1 cellular context compared by ENCODE assay signal in the genomic region with DNA sequence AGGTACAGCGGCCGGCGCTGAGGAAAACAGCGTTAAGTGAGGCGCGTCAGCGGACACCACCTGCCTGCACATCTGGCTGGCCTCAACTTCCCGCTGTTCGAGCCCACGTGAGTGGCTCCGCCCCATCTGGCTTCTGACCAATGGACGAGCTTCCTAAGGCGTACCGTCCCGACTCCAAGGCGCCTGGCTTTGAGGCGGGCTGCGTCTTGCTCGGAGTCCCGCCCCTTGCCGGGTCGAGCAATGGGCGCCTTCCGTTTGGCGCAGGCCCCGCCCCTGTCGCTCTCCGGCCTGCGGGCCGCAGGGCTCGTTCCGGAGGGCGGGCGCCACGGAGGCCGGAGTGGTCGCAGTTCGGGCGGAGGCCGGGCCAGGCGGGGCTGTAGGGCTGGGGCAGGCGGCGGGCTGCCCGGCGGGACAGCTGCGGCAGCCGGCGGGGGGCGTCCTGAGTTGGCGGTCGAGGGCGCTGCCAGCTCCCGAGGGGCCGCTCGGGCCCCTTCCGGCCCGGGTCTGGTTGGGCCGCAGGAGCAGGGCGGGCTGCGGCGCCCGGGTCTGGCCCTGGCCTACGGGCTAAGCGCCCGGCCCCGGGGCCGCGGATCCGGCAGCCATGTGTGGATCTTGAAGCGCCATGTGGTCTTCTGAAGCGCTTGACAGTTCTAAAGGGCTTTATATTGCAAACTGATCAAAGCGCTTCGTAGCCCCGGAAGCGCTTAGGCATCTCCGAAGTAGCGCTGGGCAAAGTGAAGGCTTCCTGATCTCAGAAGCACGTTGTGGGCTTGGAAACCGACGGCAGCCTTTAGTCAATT.
TF ChIP-seq lines count a peak whose summit lies in the region.

Gene TATDN2, plus strand, starts transcription at position 276 of the 800 bp plus-strand sequence. CDS start 742 bp downstream, outside the sequence.

TF ChIP-seq in WTC11, 78 proteins besides CTCF, POLR2A, EP300 and RAD21 (continued from another document and continues in another):
- TF ChIP-seq MLX (CRISPR knock-in tag; IDR thresholded peaks at IDR 0.05) (no peak), GRHL2 (CRISPR knock-in tag; IDR thresholded peaks at IDR 0.05; ENCODE audit: insufficient replicate concordance, severe bottlenecking) (no peak), RELA (CRISPR knock-in tag; IDR thresholded peaks at IDR 0.05; ENCODE audit: borderline replicate concordance) (peak; percentile 76; the same call in 1 of the 2 replicates), KAT7 (CRISPR knock-in tag; IDR thresholded peaks at IDR 0.05; ENCODE audit: borderline replicate concordance) (no peak), SOX15 (CRISPR knock-in tag; IDR thresholded peaks at IDR 0.05) (no peak), MXD4 (CRISPR knock-in tag; IDR thresholded peaks at IDR 0.05; ENCODE audit: borderline replicate concordance) (no peak), FOXJ3 (CRISPR knock-in tag; IDR thresholded peaks at IDR 0.05; ENCODE audit: borderline replicate concordance) (no peak), ZSCAN18 (CRISPR knock-in tag; IDR thresholded peaks at IDR 0.05) (no peak), NR2C2 (CRISPR knock-in tag; IDR thresholded peaks at IDR 0.05) (no peak), ZNF232 (CRISPR knock-in tag; IDR thresholded peaks at IDR 0.05) (peak; percentile 88; the same call in 1 of the 2 replicates), TP53 (CRISPR knock-in tag; IDR thresholded peaks at IDR 0.05) (peak; percentile 80), IRF2 (CRISPR knock-in tag; IDR thresholded peaks at IDR 0.05; ENCODE audit: borderline replicate concordance, low read depth) (no peak), ZNF423 (CRISPR knock-in tag; IDR thresholded peaks at IDR 0.05) (no peak), ATF1 (CRISPR knock-in tag; IDR thresholded peaks at IDR 0.05) (0 out of 2 replicates have a peak, but pooled peaks have one; percentile 10), FOXK1 (CRISPR knock-in tag; IDR thresholded peaks at IDR 0.05) (peak; percentile 94), NR1H2 (CRISPR knock-in tag; IDR thresholded peaks at IDR 0.05) (no peak), ZNF219 (CRISPR knock-in tag; IDR thresholded peaks at IDR 0.05; ENCODE audit: borderline replicate concordance) (no peak), ATF3 (CRISPR knock-in tag; conservative IDR thresholded peaks at IDR 0.05) (no peak), SMAD4 (CRISPR knock-in tag; IDR thresholded peaks at IDR 0.05) (no peak), TEAD4 (CRISPR knock-in tag; IDR thresholded peaks at IDR 0.05) (no peak), ELF4 (CRISPR knock-in tag; IDR thresholded peaks at IDR 0.05; ENCODE audit: low read depth) (no peak), HMGA2 (CRISPR knock-in tag; IDR thresholded peaks at IDR 0.05) (no peak), ZBTB43 (CRISPR knock-in tag; IDR thresholded peaks at IDR 0.05) (peak; percentile 91), ZMAT4 (CRISPR knock-in tag; IDR thresholded peaks at IDR 0.05) (no peak), MAX (CRISPR knock-in tag; IDR thresholded peaks at IDR 0.05) (peak; percentile 99), CREB1 (CRISPR knock-in tag; IDR thresholded peaks at IDR 0.05) (peak; percentile 74; the same call in 1 of the 2 replicates), EMX1 (CRISPR knock-in tag; IDR thresholded peaks at IDR 0.05) (no peak), ZNF317 (CRISPR knock-in tag; IDR thresholded peaks at IDR 0.05; ENCODE audit: borderline replicate concordance, low read depth) (no peak)
- TF ChIP-seq, protein P1, sequence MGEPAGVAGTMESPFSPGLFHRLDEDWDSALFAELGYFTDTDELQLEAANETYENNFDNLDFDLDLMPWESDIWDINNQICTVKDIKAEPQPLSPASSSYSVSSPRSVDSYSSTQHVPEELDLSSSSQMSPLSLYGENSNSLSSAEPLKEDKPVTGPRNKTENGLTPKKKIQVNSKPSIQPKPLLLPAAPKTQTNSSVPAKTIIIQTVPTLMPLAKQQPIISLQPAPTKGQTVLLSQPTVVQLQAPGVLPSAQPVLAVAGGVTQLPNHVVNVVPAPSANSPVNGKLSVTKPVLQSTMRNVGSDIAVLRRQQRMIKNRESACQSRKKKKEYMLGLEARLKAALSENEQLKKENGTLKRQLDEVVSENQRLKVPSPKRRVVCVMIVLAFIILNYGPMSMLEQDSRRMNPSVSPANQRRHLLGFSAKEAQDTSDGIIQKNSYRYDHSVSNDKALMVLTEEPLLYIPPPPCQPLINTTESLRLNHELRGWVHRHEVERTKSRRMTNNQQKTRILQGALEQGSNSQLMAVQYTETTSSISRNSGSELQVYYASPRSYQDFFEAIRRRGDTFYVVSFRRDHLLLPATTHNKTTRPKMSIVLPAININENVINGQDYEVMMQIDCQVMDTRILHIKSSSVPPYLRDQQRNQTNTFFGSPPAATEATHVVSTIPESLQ (CRISPR knock-in tag; IDR thresholded peaks at IDR 0.05) = no peak
- TF ChIP-seq, protein P2, sequence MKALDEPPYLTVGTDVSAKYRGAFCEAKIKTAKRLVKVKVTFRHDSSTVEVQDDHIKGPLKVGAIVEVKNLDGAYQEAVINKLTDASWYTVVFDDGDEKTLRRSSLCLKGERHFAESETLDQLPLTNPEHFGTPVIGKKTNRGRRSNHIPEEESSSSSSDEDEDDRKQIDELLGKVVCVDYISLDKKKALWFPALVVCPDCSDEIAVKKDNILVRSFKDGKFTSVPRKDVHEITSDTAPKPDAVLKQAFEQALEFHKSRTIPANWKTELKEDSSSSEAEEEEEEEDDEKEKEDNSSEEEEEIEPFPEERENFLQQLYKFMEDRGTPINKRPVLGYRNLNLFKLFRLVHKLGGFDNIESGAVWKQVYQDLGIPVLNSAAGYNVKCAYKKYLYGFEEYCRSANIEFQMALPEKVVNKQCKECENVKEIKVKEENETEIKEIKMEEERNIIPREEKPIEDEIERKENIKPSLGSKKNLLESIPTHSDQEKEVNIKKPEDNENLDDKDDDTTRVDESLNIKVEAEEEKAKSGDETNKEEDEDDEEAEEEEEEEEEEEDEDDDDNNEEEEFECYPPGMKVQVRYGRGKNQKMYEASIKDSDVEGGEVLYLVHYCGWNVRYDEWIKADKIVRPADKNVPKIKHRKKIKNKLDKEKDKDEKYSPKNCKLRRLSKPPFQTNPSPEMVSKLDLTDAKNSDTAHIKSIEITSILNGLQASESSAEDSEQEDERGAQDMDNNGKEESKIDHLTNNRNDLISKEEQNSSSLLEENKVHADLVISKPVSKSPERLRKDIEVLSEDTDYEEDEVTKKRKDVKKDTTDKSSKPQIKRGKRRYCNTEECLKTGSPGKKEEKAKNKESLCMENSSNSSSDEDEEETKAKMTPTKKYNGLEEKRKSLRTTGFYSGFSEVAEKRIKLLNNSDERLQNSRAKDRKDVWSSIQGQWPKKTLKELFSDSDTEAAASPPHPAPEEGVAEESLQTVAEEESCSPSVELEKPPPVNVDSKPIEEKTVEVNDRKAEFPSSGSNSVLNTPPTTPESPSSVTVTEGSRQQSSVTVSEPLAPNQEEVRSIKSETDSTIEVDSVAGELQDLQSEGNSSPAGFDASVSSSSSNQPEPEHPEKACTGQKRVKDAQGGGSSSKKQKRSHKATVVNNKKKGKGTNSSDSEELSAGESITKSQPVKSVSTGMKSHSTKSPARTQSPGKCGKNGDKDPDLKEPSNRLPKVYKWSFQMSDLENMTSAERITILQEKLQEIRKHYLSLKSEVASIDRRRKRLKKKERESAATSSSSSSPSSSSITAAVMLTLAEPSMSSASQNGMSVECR (CRISPR knock-in tag; IDR thresholded peaks at IDR 0.05; ENCODE audit: borderline replicate concordance) = 0 out of 2 replicates have a peak, but pooled peaks have one; percentile 38
- TF ChIP-seq, protein P3, sequence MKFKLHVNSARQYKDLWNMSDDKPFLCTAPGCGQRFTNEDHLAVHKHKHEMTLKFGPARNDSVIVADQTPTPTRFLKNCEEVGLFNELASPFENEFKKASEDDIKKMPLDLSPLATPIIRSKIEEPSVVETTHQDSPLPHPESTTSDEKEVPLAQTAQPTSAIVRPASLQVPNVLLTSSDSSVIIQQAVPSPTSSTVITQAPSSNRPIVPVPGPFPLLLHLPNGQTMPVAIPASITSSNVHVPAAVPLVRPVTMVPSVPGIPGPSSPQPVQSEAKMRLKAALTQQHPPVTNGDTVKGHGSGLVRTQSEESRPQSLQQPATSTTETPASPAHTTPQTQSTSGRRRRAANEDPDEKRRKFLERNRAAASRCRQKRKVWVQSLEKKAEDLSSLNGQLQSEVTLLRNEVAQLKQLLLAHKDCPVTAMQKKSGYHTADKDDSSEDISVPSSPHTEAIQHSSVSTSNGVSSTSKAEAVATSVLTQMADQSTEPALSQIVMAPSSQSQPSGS (CRISPR knock-in tag; IDR thresholded peaks at IDR 0.05; ENCODE audit: borderline replicate concordance, low read depth) = no peak
- TF ChIP-seq, protein P4, sequence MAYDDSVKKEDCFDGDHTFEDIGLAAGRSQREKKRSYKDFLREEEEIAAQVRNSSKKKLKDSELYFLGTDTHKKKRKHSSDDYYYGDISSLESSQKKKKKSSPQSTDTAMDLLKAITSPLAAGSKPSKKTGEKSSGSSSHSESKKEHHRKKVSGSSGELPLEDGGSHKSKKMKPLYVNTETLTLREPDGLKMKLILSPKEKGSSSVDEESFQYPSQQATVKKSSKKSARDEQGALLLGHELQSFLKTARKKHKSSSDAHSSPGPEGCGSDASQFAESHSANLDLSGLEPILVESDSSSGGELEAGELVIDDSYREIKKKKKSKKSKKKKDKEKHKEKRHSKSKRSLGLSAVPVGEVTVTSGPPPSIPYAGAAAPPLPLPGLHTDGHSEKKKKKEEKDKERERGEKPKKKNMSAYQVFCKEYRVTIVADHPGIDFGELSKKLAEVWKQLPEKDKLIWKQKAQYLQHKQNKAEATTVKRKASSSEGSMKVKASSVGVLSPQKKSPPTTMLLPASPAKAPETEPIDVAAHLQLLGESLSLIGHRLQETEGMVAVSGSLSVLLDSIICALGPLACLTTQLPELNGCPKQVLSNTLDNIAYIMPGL (CRISPR knock-in tag; IDR thresholded peaks at IDR 0.05) = peak; percentile 36; the same call in 1 of the 2 replicates
- TF ChIP-seq, protein P5, sequence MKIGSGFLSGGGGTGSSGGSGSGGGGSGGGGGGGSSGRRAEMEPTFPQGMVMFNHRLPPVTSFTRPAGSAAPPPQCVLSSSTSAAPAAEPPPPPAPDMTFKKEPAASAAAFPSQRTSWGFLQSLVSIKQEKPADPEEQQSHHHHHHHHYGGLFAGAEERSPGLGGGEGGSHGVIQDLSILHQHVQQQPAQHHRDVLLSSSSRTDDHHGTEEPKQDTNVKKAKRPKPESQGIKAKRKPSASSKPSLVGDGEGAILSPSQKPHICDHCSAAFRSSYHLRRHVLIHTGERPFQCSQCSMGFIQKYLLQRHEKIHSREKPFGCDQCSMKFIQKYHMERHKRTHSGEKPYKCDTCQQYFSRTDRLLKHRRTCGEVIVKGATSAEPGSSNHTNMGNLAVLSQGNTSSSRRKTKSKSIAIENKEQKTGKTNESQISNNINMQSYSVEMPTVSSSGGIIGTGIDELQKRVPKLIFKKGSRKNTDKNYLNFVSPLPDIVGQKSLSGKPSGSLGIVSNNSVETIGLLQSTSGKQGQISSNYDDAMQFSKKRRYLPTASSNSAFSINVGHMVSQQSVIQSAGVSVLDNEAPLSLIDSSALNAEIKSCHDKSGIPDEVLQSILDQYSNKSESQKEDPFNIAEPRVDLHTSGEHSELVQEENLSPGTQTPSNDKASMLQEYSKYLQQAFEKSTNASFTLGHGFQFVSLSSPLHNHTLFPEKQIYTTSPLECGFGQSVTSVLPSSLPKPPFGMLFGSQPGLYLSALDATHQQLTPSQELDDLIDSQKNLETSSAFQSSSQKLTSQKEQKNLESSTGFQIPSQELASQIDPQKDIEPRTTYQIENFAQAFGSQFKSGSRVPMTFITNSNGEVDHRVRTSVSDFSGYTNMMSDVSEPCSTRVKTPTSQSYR (CRISPR knock-in tag; IDR thresholded peaks at IDR 0.05) = peak; percentile 71; the same call in 1 of the 2 replicates
